9 cellular contexts compared by ENCODE assay signal in genomic region chr1:162070094-162070748, GRCh38. TPM values are rescaled to one million over a fixed set of nuclear protein-coding genes. Genes with fewer than 3 reads are reported as not detected.
DNase-seq lines count a peak whose midpoint lies in the region; ATAC-seq lines count a peak whose summit lies in the region.
"Had no signal": no experiment of that assay in that cellular context is flagged by ENCODE, and none has a peak within 500 bp of the region (broad histone marks: within the 10 kb centered on the region; RNA-seq: fewer than 3 reads in every experiment).

No MANE protein-coding gene starts in this region.

- H3K4me1 Mint-ChIP-seq in activated naive CD4-positive, alpha-beta T cell treated with anti-CD3 and anti-CD28 coated beads, Interleukin-2, amount 50 U/mL, for 24 hours: peaks cover 6% of the 10 kb centered on the region

- peak; percentile 13 for DNase-seq in Daoy (ENCODE audit: low read depth)
- no peak for DNase-seq in Jurkat, Clone E6-1 (ENCODE audit: low read depth, low spot score)
- DNase-seq in iPS-NIHi7 (ENCODE audit: extremely low spot score): peak; percentile 60
- peak; percentile 26 for DNase-seq in stimulated activated CD8-positive, alpha-beta memory T cell treated with anti-CD3 and anti-CD28 coated beads, Interleukin-4, amount 100 ng/mL, for 48 hours
- DNase-seq in NK-92 treated with Interleukin-12 subunit alpha and Interleukin-12 subunit beta, amount 100 ng/mL, for 24 hours (lab: John Stamatoyannopoulos, UW): no peak
- DNase-seq in D341Med (ENCODE audit: low spot score): no peak

- peak overlapping the region; percentile 84 for H3K4me3 Mint-ChIP-seq in activated naive CD4-positive, alpha-beta T cell treated with anti-CD3 and anti-CD28 coated beads, Interleukin-2, amount 50 U/mL, for 24 hours

- no peak overlapping the region for H3K27ac Mint-ChIP-seq in activated naive CD4-positive, alpha-beta T cell treated with anti-CD3 and anti-CD28 coated beads, Interleukin-2, amount 50 U/mL, for 24 hours

- H3K9me3 Mint-ChIP-seq in activated naive CD4-positive, alpha-beta T cell treated with anti-CD3 and anti-CD28 coated beads, Interleukin-2, amount 50 U/mL, for 24 hours: no peaks in the 10 kb centered on the region

- ATAC-seq in HG02852 (IDR thresholded peaks at IDR 0.05; ENCODE audit: unreplicated experiment): no peak

- peak overlapping the region; percentile 47 for H3K4me3 ChIP-seq in Jurkat, Clone E6-1 (ENCODE audit: low read length)

- peaks cover 35% of the 10 kb centered on the region for H3K27me3 Mint-ChIP-seq in activated naive CD4-positive, alpha-beta T cell treated with anti-CD3 and anti-CD28 coated beads, Interleukin-2, amount 50 U/mL, for 24 hours

- H3K36me3 Mint-ChIP-seq in activated naive CD4-positive, alpha-beta T cell treated with anti-CD3 and anti-CD28 coated beads, Interleukin-2, amount 50 U/mL, for 24 hours: no peaks in the 10 kb centered on the region

RNA-seq across cellular contexts. Expression of gene NOS1AP, which starts 0.7 kb away (rescaled TPM):
- 0.06 TPM in 1 of 2 replicates, not detected in the other for total RNA-seq in Daoy (2014; rRNA removed; shearing (Covaris generic))
- polyA plus RNA-seq in Jurkat, Clone E6-1 (2012; ENCODE audit: insufficient read depth, insufficient read length): 0.50 TPM
- total RNA-seq: T-helper 2 cell treated with Interferon-gamma antibody and Interleukin-4, amounts not matched to agents 100 ng/mL and 5 ng/mL, for 36 hours had no signal

RNA-seq across cellular contexts. Expression of gene OLFML2B, which starts 46.6 kb away (rescaled TPM):
- 0.21 and 0.29 TPM in 2 replicates for total RNA-seq in Daoy (2014; rRNA removed; shearing (Covaris generic))
- polyA plus RNA-seq in Jurkat, Clone E6-1 (2012; ENCODE audit: insufficient read depth, insufficient read length): 1.4 TPM
- total RNA-seq: T-helper 2 cell treated with Interferon-gamma antibody and Interleukin-4, amounts not matched to agents 100 ng/mL and 5 ng/mL, for 36 hours had no signal

Comparison
In these comparisons a context has a peak if more than half of its experiments do, and no peak if none do; other contexts are left out.
1. DNase-seq: peak in Daoy (single experiment), iPS-NIHi7 (single experiment) and stimulated activated CD8-positive, alpha-beta memory T cell treated with anti-CD3 and anti-CD28 coated beads, Interleukin-4, amount 100 ng/mL, for 48 hours (single experiment); none in Jurkat, Clone E6-1 (single experiment), NK-92 treated with Interleukin-12 subunit alpha and Interleukin-12 subunit beta, amount 100 ng/mL, for 24 hours (single experiment) and D341Med (single experiment).